ENCODE assay signal across 8 cellular contexts in genomic region chr14:23154876-23155587, GRCh38. TPM values are rescaled to one million over a fixed set of nuclear protein-coding genes. Genes with fewer than 3 reads are reported as not detected.
DNase-seq lines count a peak whose midpoint lies in the region; ATAC-seq and TF ChIP-seq lines count a peak whose summit lies in the region.

No MANE protein-coding gene starts in this region.

- H3K4me3 ChIP-seq in adrenal gland (peak overlapping the region in 1 of 4 donors; percentile 29), right atrium auricular region (peak overlapping the region in 1 of 2 donors; percentile 36)

- intact Hi-C loops in adrenal gland (cut with DNase I), result no loop called here

- no peaks in the 10 kb centered on the region for H3K36me3 ChIP-seq in adrenal gland (replicated peaks in 1 of 2)
- peaks cover 3% of the 10 kb centered on the region for H3K36me3 ChIP-seq in right atrium auricular region

- H3K9me3 ChIP-seq in adrenal gland (replicated peaks in 1 of 3) (no peaks in the 10 kb centered on the region), right atrium auricular region (no peaks in the 10 kb centered on the region)

- ATAC-seq in HG03354 (IDR thresholded peaks at IDR 0.05; ENCODE audit: poor library complexity, severe bottlenecking, unreplicated experiment), result no peak

- TF ChIP-seq CTCF in adrenal gland (IDR thresholded peaks at IDR 0.05), result no peak
- TF ChIP-seq CTCF in right atrium auricular region (IDR thresholded peaks at IDR 0.05), result no peak

- no peaks in the 10 kb centered on the region for H3K27me3 ChIP-seq in adrenal gland
- H3K27me3 ChIP-seq in right atrium auricular region, result no peaks in the 10 kb centered on the region

- TF ChIP-seq POLR2A in adrenal gland (IDR thresholded peaks at IDR 0.05), result peak in 1 of 2 donors; percentile 86

- peaks cover 26 to 36% of the 10 kb centered on the region in 2 donors for H3K4me1 ChIP-seq in adrenal gland (replicated peaks in 1 of 2)
- peaks cover 0 to 46% of the 10 kb centered on the region in 2 donors for H3K4me1 ChIP-seq in right atrium auricular region

- DNase-seq in NCI-H2171 treated with DMSO at 0.1 percent for 48 hours (lab: John Stamatoyannopoulos, UW), result peak; percentile 28
- no peak for DNase-seq in NCI-H2171 (lab: John Stamatoyannopoulos, UW)
- peak; percentile 74 to 95 (median 93) for DNase-seq in adrenal gland
- DNase-seq in right atrium auricular region (ENCODE audit: low spot score), result peak; percentile 91
- peak; percentile 57 for DNase-seq in putamen (ENCODE audit: low spot score)
- DNase-seq in Kasumi-1 (lab: John Stamatoyannopoulos, UW), result no peak
- DNase-seq in NCI-H69 (lab: John Stamatoyannopoulos, UW), result no peak

- 16 to 25% (median 19%) methylated on average over 11 to 12 of the region's 12 CpGs for WGBS in adrenal gland, 4 donors

- H3K27ac ChIP-seq in adrenal gland (peak overlapping the region; percentile 89 to 94 (median 92)), right atrium auricular region (peak overlapping the region; percentile 92 to 98)

RNA-seq across cellular contexts. Expression of gene SLC7A8, which starts 28.4 kb away (rescaled TPM):
- 10 to 100 TPM; 23.4 to 50.9 (median 33.4) TPM for total RNA-seq in adrenal gland
- 10 to 100 TPM; 18.2 to 24.5 (median 21.0) TPM for polyA plus RNA-seq in adrenal gland
- total RNA-seq in right atrium auricular region, result 10 to 100 TPM; 11.9 to 23.7 TPM

RNA-seq across cellular contexts. Expression of gene CEBPE, which starts 36.0 kb away (rescaled TPM):
- total RNA-seq in adrenal gland (under 1 TPM in 1 of 8 donors, not detected in 7; 0.15 TPM), right atrium auricular region (not detected)
- polyA plus RNA-seq in adrenal gland, result under 1 TPM in 2 of 3 donors, not detected in 1; 0.03 to 0.40 TPM

RNA-seq across cellular contexts. Expression of gene CIROP, which starts 50.2 kb away (rescaled TPM):
- total RNA-seq in adrenal gland (not detected), right atrium auricular region (not detected)
- not detected for polyA plus RNA-seq in adrenal gland

RNA-seq across cellular contexts. Expression of gene C14orf119, which starts 59.7 kb away (rescaled TPM):
- total RNA-seq in adrenal gland (100 to 1,000 TPM in 1 of 8 donors, 10 to 100 TPM in 7; 23.9 to 206 (median 53.1) TPM), right atrium auricular region (10 to 100 TPM; 13.5 to 23.7 TPM)
- 10 to 100 TPM; 28.0 to 52.9 (median 35.1) TPM for polyA plus RNA-seq in adrenal gland

Comparison
In these comparisons a context has a peak if more than half of its experiments do, and no peak if none do; other contexts are left out.
1. DNase-seq: peak in NCI-H2171 treated with DMSO at 0.1 percent for 48 hours (single experiment), adrenal gland (7 of 7), right atrium auricular region (single experiment) and putamen (single experiment); none in NCI-H2171 (single experiment), Kasumi-1 (0 of 2) and NCI-H69 (single experiment).